8 cellular contexts compared by ENCODE assay signal in genomic region chr1:228457396-228458176, GRCh38. TPM values are rescaled to one million over a fixed set of nuclear protein-coding genes. Genes with fewer than 3 reads are reported as not detected.
DNase-seq lines count a peak whose midpoint lies in the region; ATAC-seq and TF ChIP-seq lines count a peak whose summit lies in the region.

No MANE protein-coding gene starts in this region.

- peak; percentile 85 for ATAC-seq in CD8-positive, alpha-beta T cell
- ATAC-seq in GM19455 (IDR thresholded peaks at IDR 0.05; ENCODE audit: unreplicated experiment) (peak; percentile 86), HG03575 (IDR thresholded peaks at IDR 0.05; ENCODE audit: extremely low read depth, insufficient number of reproducible peaks, low FRiP score, unreplicated experiment) (peak; percentile 70)

- H3K27ac Mint-ChIP-seq in CD8-positive, alpha-beta T cell = peak overlapping the region; percentile 99

- H3K27me3 ChIP-seq in CD8-positive, alpha-beta T cell (ENCODE audit: insufficient read depth, low read length) = no peaks in the 10 kb centered on the region
- peaks cover 39% of the 10 kb centered on the region for H3K27me3 ChIP-seq in mononuclear cell (ENCODE audit: insufficient read depth, low read length)

- peaks cover 4% of the 10 kb centered on the region for H3K27me3 Mint-ChIP-seq in CD8-positive, alpha-beta T cell (ENCODE audit: low read depth)

- peak; percentile 31 for TF ChIP-seq CTCF in CD8-positive, alpha-beta T cell (IDR thresholded peaks at IDR 0.05)
- peak; percentile 30 for TF ChIP-seq CTCF in epithelial cell of esophagus (IDR thresholded peaks at IDR 0.05; ENCODE audit: insufficient read depth, low read depth, low read length, missing control alignments)

- H3K36me3 Mint-ChIP-seq in CD8-positive, alpha-beta T cell = peaks cover 12% of the 10 kb centered on the region

- H3K4me1 ChIP-seq in CD8-positive, alpha-beta T cell (ENCODE audit: insufficient read depth, low read length) = peaks cover 23% of the 10 kb centered on the region
- peaks cover 38% of the 10 kb centered on the region for H3K4me1 ChIP-seq in mononuclear cell (ENCODE audit: insufficient read depth, low read length)

- peak; percentile 68 to 87 (median 79) for DNase-seq in CD8-positive, alpha-beta T cell
- DNase-seq in NK-92 treated with Interleukin-12 subunit alpha and Interleukin-12 subunit beta, amount 100 ng/mL, for 24 hours (lab: John Stamatoyannopoulos, UW) = peak; percentile 93
- DNase-seq in activated T-cell treated with anti-CD3 and anti-CD28 coated beads for 1 hour (ENCODE audit: low read depth) (peak; percentile 68), epithelial cell of esophagus (ENCODE audit: low read depth) (peak; percentile 99)
- DNase-seq in stimulated activated CD8-positive, alpha-beta memory T cell treated with anti-CD3 and anti-CD28 coated beads, Interleukin-4, amount 100 ng/mL, for 1 hour (ENCODE audit: low read depth in 2 of 2, low spot score in 1 of 2) = peak; percentile 50 to 64

- H3K4me1 Mint-ChIP-seq in CD8-positive, alpha-beta T cell (ENCODE audit: low read depth) = peaks cover 39% of the 10 kb centered on the region

- no peaks in the 10 kb centered on the region for H3K36me3 ChIP-seq in CD8-positive, alpha-beta T cell (ENCODE audit: insufficient read depth, low read length)

- no peaks in the 10 kb centered on the region for H3K9me3 Mint-ChIP-seq in CD8-positive, alpha-beta T cell

- POLR2A ChIA-PET in CD8-positive, alpha-beta T cell (lab: Charles Lee) = interaction anchor here (0.6 to 3.2 kb wide), 16 partner anchors 8 to 670 kb away, joined by 3 to 38 read pairs (median 4); partner anchors contain the start of genes GUK1, IBA57, RNF187 and TRIM11

- H3K9me3 ChIP-seq in CD8-positive, alpha-beta T cell (ENCODE audit: low read length) = no peaks in the 10 kb centered on the region
- H3K9me3 ChIP-seq in mononuclear cell (ENCODE audit: low read depth, low read length) = no peaks in the 10 kb centered on the region

- CTCF ChIA-PET in CD8-positive, alpha-beta T cell (lab: Charles Lee) = interaction anchor here (0.7 to 3.5 kb wide), 6 partner anchors 11 to 292 kb away, joined by 3 to 14 read pairs (median 6); partner anchors contain the start of genes IBA57 and RNF187

- peak overlapping the region; percentile 93 for H3K4me3 Mint-ChIP-seq in CD8-positive, alpha-beta T cell

- H3K27ac ChIP-seq in CD8-positive, alpha-beta T cell (ENCODE audit: low read depth, low read length) = peak overlapping the region; percentile 91

- H3K4me3 ChIP-seq in CD8-positive, alpha-beta T cell (ENCODE audit: low read depth, low read length) = peak overlapping the region; percentile 91
- H3K4me3 ChIP-seq in epithelial cell of esophagus (ENCODE audit: low read length) (peak overlapping the region; percentile 82), mononuclear cell (ENCODE audit: low read length) (peak overlapping the region; percentile 47)

- intact Hi-C loops in CD8-positive, alpha-beta T cell (cut with DNase I, micrococcal nuclease) = loop anchor here (1.0 to 5.0 kb wide), 10 partner anchors 8 to 348 kb away; partner anchors contain the start of genes TRIM11 (in 2 of the 2), GUK1 (in 1 of the 2), MRPL55 (in 1 of the 2) and RNF187 (in 1 of the 2)

RNA-seq across cellular contexts. Expression of gene RNF187, which starts 29.6 kb away (rescaled TPM):
- 10 to 100 TPM; 34.8 to 35.8 TPM for total RNA-seq in CD8-positive, alpha-beta T cell
- 13.7 TPM for total RNA-seq in mononuclear cell

RNA-seq across cellular contexts. Expression of gene TRIM17, which starts 40.9 kb away (rescaled TPM):
- total RNA-seq in CD8-positive, alpha-beta T cell = 1 to 10 TPM; 1.1 to 1.4 TPM
- total RNA-seq in mononuclear cell = 0.42 TPM

RNA-seq across cellular contexts. Expression of gene TRIM11, which starts 51.0 kb away (rescaled TPM):
- 10 to 100 TPM; 36.6 to 40.3 TPM for total RNA-seq in CD8-positive, alpha-beta T cell
- total RNA-seq in mononuclear cell = 34.5 TPM

Comparison
In these comparisons a context has a peak if more than half of its experiments do, and no peak if none do; other contexts are left out.
1. Peak in every context shown above with its lines: DNase-seq, ATAC-seq, H3K4me3 ChIP-seq and H3K27ac ChIP-seq.